ENCODE assay signal across 21 cellular contexts in genomic region chr19:37990362-37990761, GRCh38.
DNase-seq lines count a peak whose midpoint lies in the region; ATAC-seq, FAIRE-seq and TF ChIP-seq lines count a peak whose summit lies in the region.
"Had no signal": no experiment of that assay in that cellular context is flagged by ENCODE, and none has a peak within 500 bp of the region (broad histone marks: within the 10 kb centered on the region; RNA-seq: fewer than 3 reads in every experiment).

No MANE protein-coding gene starts in this region.

- CTCF ChIA-PET in activated naive CD4-positive, alpha-beta T cell treated with anti-CD3 and anti-CD28 coated beads for 36 hours (lab: Charles Lee) = no interaction called here

- peaks cover 17% of the 10 kb centered on the region for H3K4me1 Mint-ChIP-seq in progenitor cell of endocrine pancreas (ENCODE audit: low read depth)
- H3K4me1 Mint-ChIP-seq in activated naive CD4-positive, alpha-beta T cell treated with anti-CD3 and anti-CD28 coated beads for 36 hours (ENCODE audit: low read depth) = peaks cover 14% of the 10 kb centered on the region

- peak overlapping the region; percentile 49 for H3K9ac ChIP-seq in HUES6 (ENCODE audit: low read length)

- no peak for FAIRE-seq in HTR-8/SVneo (lab: Jason Lieb, UNC)
- FAIRE-seq: D721Med, G401.6, GM12891 had no signal

- H3K9me3 ChIP-seq in HUES6 (ENCODE audit: control insufficient read depth, insufficient read depth, low read depth, low read length) (no peaks in the 10 kb centered on the region), RWPE2 (ENCODE audit: severe bottlenecking) (no peaks in the 10 kb centered on the region)
- H3K9me3 ChIP-seq: prostate gland, SJSA1, thyroid gland had no signal

- peak; percentile 59 for TF ChIP-seq CTCF in RWPE2 (IDR thresholded peaks at IDR 0.05; ENCODE audit: poor library complexity, severe bottlenecking)
- peak; percentile 69 for TF ChIP-seq CTCF in foreskin keratinocyte (conservative IDR thresholded peaks at IDR 0.05)
- no peak for TF ChIP-seq CTCF in progenitor cell of endocrine pancreas (IDR thresholded peaks at IDR 0.05; ENCODE audit: unreplicated experiment)

- intact Hi-C loops in activated naive CD4-positive, alpha-beta T cell treated with anti-CD3 and anti-CD28 coated beads for 36 hours (cut with micrococcal nuclease) = no loop called here

- peak overlapping the region; percentile 59 for H3K27ac Mint-ChIP-seq in progenitor cell of endocrine pancreas
- H3K27ac Mint-ChIP-seq in activated naive CD4-positive, alpha-beta T cell treated with anti-CD3 and anti-CD28 coated beads for 36 hours = no peak overlapping the region
- H3K27ac Mint-ChIP-seq: activated T-helper 2 cell treated with anti-CD3 and anti-CD28 coated beads, Interferon-gamma antibody, Interleukin-2, Interleukin-4, amounts not matched to agents 10 μg/mL and 5 μg/mL and 100 μg/mL, durations not matched to agents 14 hours and 24 hours and 36 hours had no signal

- no peak overlapping the region for H3K4me3 Mint-ChIP-seq in progenitor cell of endocrine pancreas (ENCODE audit: low read depth)
- H3K4me3 Mint-ChIP-seq in activated naive CD4-positive, alpha-beta T cell treated with anti-CD3 and anti-CD28 coated beads for 36 hours = no peak overlapping the region
- H3K4me3 Mint-ChIP-seq: naive thymus-derived CD8-positive, alpha-beta T cell had no signal

- H3K9me3 Mint-ChIP-seq in progenitor cell of endocrine pancreas (ENCODE audit: low read depth) = no peaks in the 10 kb centered on the region
- H3K9me3 Mint-ChIP-seq in activated naive CD4-positive, alpha-beta T cell treated with anti-CD3 and anti-CD28 coated beads for 36 hours = no peaks in the 10 kb centered on the region
- H3K9me3 Mint-ChIP-seq: activated T-helper 2 cell treated with anti-CD3 and anti-CD28 coated beads, Interferon-gamma antibody, Interleukin-2, Interleukin-4, amounts not matched to agents 10 μg/mL and 5 μg/mL and 100 μg/mL, durations not matched to agents 14 hours and 24 hours and 36 hours; naive thymus-derived CD8-positive, alpha-beta T cell had no signal

- peaks cover 15% of the 10 kb centered on the region for H3K36me3 Mint-ChIP-seq in progenitor cell of endocrine pancreas (ENCODE audit: insufficient read depth)
- H3K36me3 Mint-ChIP-seq in activated naive CD4-positive, alpha-beta T cell treated with anti-CD3 and anti-CD28 coated beads for 36 hours (ENCODE audit: low read depth) = no peaks in the 10 kb centered on the region

- DNase-seq in RWPE2 (ENCODE audit: low spot score) = peak; percentile 90
- DNase-seq in foreskin keratinocyte = peak; percentile 78 to 93
- DNase-seq in progenitor cell of endocrine pancreas (ENCODE audit: low spot score, unreplicated experiment) = no peak
- no peak for DNase-seq in NK-92 (lab: John Stamatoyannopoulos, UW; ENCODE audit: unreplicated experiment)
- no peak for DNase-seq in activated naive CD4-positive, alpha-beta T cell treated with anti-CD3 and anti-CD28 coated beads for 36 hours
- no peak for DNase-seq in HTR-8/SVneo (ENCODE audit: insufficient read length, low spot score)
- no peak for DNase-seq in GM19238 (ENCODE audit: insufficient read length, low spot score)
- DNase-seq: activated CD4-positive, alpha-beta T cell treated with anti-CD3 and anti-CD28 coated beads for 1 hour; foreskin melanocyte; naive thymus-derived CD8-positive, alpha-beta T cell; NCI-H1436 treated with DMSO at 0.1 percent for 48 hours; NCI-H345; thyroid gland had no signal

- no peaks in the 10 kb centered on the region for H3K27me3 Mint-ChIP-seq in progenitor cell of endocrine pancreas
- no peaks in the 10 kb centered on the region for H3K27me3 Mint-ChIP-seq in activated naive CD4-positive, alpha-beta T cell treated with anti-CD3 and anti-CD28 coated beads for 36 hours (ENCODE audit: low read depth)
- H3K27me3 Mint-ChIP-seq: naive thymus-derived CD8-positive, alpha-beta T cell had no signal

- H3K27me3 ChIP-seq in HUES6 (ENCODE audit: control insufficient read depth, insufficient read depth, low read length) = no peaks in the 10 kb centered on the region
- no peaks in the 10 kb centered on the region for H3K27me3 ChIP-seq in RWPE2 (ENCODE audit: insufficient read depth, poor library complexity, severe bottlenecking)
- H3K27me3 ChIP-seq in foreskin keratinocyte = no peaks in the 10 kb centered on the region
- H3K27me3 ChIP-seq: BLaER1, SJSA1, thyroid gland had no signal

- ATAC-seq in RWPE2 (ENCODE audit: low read depth) = peak; percentile 88
- ATAC-seq in foreskin keratinocyte = peak; percentile 68
- ATAC-seq: naive thymus-derived CD8-positive, alpha-beta T cell had no signal

- H3K36me3 ChIP-seq in HUES6 (ENCODE audit: control insufficient read depth, insufficient read depth, low read length) (peaks cover 6% of the 10 kb centered on the region; the same call in 1 of the 2 replicates), RWPE2 (ENCODE audit: low read depth) (no peaks in the 10 kb centered on the region)
- H3K36me3 ChIP-seq: prostate gland, thyroid gland had no signal

- H3K4me3 ChIP-seq in HUES6 (ENCODE audit: low read depth, low read length) (no peak overlapping the region), RWPE2 (ENCODE audit: severe bottlenecking) (no peak overlapping the region)
- H3K4me3 ChIP-seq: BLaER1, prostate gland, SJSA1, thyroid gland had no signal

- H3K27ac ChIP-seq in HUES6 (ENCODE audit: low read depth, low read length) (peak overlapping the region; percentile 44), RWPE2 (ENCODE audit: poor library complexity, severe bottlenecking) (peak overlapping the region; percentile 99), foreskin keratinocyte (peak overlapping the region; percentile 35)
- H3K27ac ChIP-seq: prostate gland, SJSA1 had no signal

- H3K4me1 ChIP-seq in HUES6 (ENCODE audit: control insufficient read depth, insufficient read depth, low read length) = peaks cover 59% of the 10 kb centered on the region
- H3K4me1 ChIP-seq in RWPE2 (ENCODE audit: insufficient read depth, poor library complexity, severe bottlenecking) = peaks cover 44% of the 10 kb centered on the region
- peaks cover 14% of the 10 kb centered on the region for H3K4me1 ChIP-seq in foreskin keratinocyte
- H3K4me1 ChIP-seq: prostate gland had no signal

Comparison
In these comparisons a context has a peak if more than half of its experiments do, and no peak if none do; other contexts are left out.
1. H3K27ac ChIP-seq: peak in every context shown above with its lines; median percentile 99 in RWPE2; 44 in HUES6; 35 in foreskin keratinocyte.
2. DNase-seq: peak in RWPE2 (single experiment) and foreskin keratinocyte (2 of 2); none in progenitor cell of endocrine pancreas (single experiment), NK-92 (single experiment), activated naive CD4-positive, alpha-beta T cell treated with anti-CD3 and anti-CD28 coated beads for 36 hours (single experiment), HTR-8/SVneo (single experiment) and GM19238 (single experiment).